15 cellular contexts compared by ENCODE assay signal in the genomic region with DNA sequence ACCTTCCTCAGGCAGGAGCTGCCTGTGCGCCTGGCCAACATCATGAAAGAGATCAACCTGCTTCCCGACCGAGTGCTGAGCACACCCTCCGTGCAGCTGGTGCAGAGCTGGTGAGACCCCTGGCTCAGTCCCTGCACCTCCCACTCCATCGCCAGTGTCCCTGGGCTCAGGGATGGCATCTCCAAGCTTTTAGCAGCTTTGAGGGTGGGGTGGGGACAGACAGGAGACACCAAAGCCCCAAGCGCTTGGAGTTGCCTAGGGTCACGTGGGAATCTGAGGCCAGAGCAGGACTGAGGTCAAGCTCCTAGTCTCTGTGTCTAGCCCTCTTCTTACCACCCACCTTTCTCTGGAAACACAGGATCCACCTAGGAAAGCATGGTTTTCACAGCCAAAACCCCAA. TPM values are rescaled to one million over a fixed set of nuclear protein-coding genes. Genes with fewer than 3 reads are reported as not detected.
A peak's percentile ranks its signal among the peaks of the same experiment; 100 is the strongest.
DNase-seq lines count a peak whose midpoint lies in the region; ATAC-seq and TF ChIP-seq lines count a peak whose summit lies in the region.
"Had no signal": no experiment of that assay in that cellular context is flagged by ENCODE, and none has a peak within 500 bp of the region (broad histone marks: within the 10 kb centered on the region; RNA-seq: fewer than 3 reads in every experiment).

No MANE protein-coding gene starts in this region.

- H3K27ac Mint-ChIP-seq in neural progenitor cell: peak overlapping the region; percentile 33
- H3K27ac Mint-ChIP-seq: activated naive CD4-positive, alpha-beta T cell treated with anti-CD3 and anti-CD28 coated beads, Interleukin-2, amount 10 ng/mL, durations not matched to agents 7 days and 5 days had no signal

- H3K4me1 Mint-ChIP-seq in neural progenitor cell: peaks cover 48% of the 10 kb centered on the region

- DNase-seq in RWPE1 (ENCODE audit: low spot score) (no peak), dorsolateral prefrontal cortex (no peak), neural progenitor cell (ENCODE audit: low spot score) (no peak), NCI-H2081 (lab: John Stamatoyannopoulos, UW) (no peak), NCI-H345 treated with DMSO at 0.1 percent for 48 hours (lab: John Stamatoyannopoulos, UW; ENCODE audit: unreplicated experiment) (no peak)
- DNase-seq: activated naive CD4-positive, alpha-beta T cell treated with anti-CD3 and anti-CD28 coated beads, Interleukin-2, amount 10 ng/mL, durations not matched to agents 7 days and 5 days; DMS 273 treated with DMSO at 0.1 percent for 48 hours; effector CD8-positive, alpha-beta T cell; H7; NCI-H1436 treated with DMSO at 0.1 percent for 48 hours; NCI-H510A; T-helper 9 cell had no signal

- H3K4me1 ChIP-seq in neural progenitor cell: peaks cover 22% of the 10 kb centered on the region

- TF ChIP-seq CTCF in RWPE1 (conservative IDR thresholded peaks at IDR 0.05; ENCODE audit: low read depth) (no peak), dorsolateral prefrontal cortex (IDR thresholded peaks at IDR 0.05 in 54 of 56, conservative IDR thresholded peaks at IDR 0.05 in 2 of 56; ENCODE audit: low read depth in 1 of 56, partially characterized antibody in 56 of 56) (no peak), neural progenitor cell (IDR thresholded peaks at IDR 0.05) (no peak)

- no peak overlapping the region for H3K4me3 Mint-ChIP-seq in neural progenitor cell

- POLR2A ChIA-PET in RWPE1 (lab: Yijun Ruan, JAX; ENCODE audit: low non-redundant PET): no interaction called here

- ATAC-seq in GM21360 (IDR thresholded peaks at IDR 0.05; ENCODE audit: unreplicated experiment): no peak
- ATAC-seq: left lobe of liver had no signal

- H3K36me3 Mint-ChIP-seq in neural progenitor cell: peaks cover 7% of the 10 kb centered on the region

- no peak overlapping the region for H3K9ac ChIP-seq in neural progenitor cell

- no peak overlapping the region for H2AFZ ChIP-seq in neural progenitor cell (replicated peaks)

- peaks cover 18% of the 10 kb centered on the region for H3K27me3 Mint-ChIP-seq in neural progenitor cell (ENCODE audit: insufficient read depth, low read depth)

- peak overlapping the region; percentile 85 for H3K27ac ChIP-seq in RWPE1
- peak overlapping the region in 49 of 59 donors; percentile 16 to 99 (median 92) for H3K27ac ChIP-seq in dorsolateral prefrontal cortex
- H3K27ac ChIP-seq in neural progenitor cell: no peak overlapping the region
- H3K27ac ChIP-seq: breast epithelium had no signal

- H3K36me3 ChIP-seq in neural progenitor cell: no peaks in the 10 kb centered on the region
- H3K36me3 ChIP-seq: breast epithelium had no signal

- peaks cover 4% of the 10 kb centered on the region for H3F3A ChIP-seq in neural progenitor cell (ENCODE audit: low read depth)

- H3K79me2 ChIP-seq in neural progenitor cell (ENCODE audit: low read depth): peaks cover 13% of the 10 kb centered on the region

- peaks cover 7% of the 10 kb centered on the region for H4K20me1 ChIP-seq in neural progenitor cell (ENCODE audit: low read depth)

- CTCF ChIA-PET in RWPE1 (lab: Yijun Ruan, JAX): no interaction called here

- H3K4me2 ChIP-seq in neural progenitor cell: no peak overlapping the region

- H3K4me3 ChIP-seq in dorsolateral prefrontal cortex: peak overlapping the region in 20 of 59 donors; percentile 3 to 100 (median 96)
- no peak overlapping the region for H3K4me3 ChIP-seq in neural progenitor cell

- no peaks in the 10 kb centered on the region for H3K9me3 Mint-ChIP-seq in neural progenitor cell
- H3K9me3 Mint-ChIP-seq: activated naive CD4-positive, alpha-beta T cell treated with anti-CD3 and anti-CD28 coated beads, Interleukin-2, amount 10 ng/mL, durations not matched to agents 7 days and 5 days had no signal

- no peaks in the 10 kb centered on the region for H3K27me3 ChIP-seq in dorsolateral prefrontal cortex
- H3K27me3 ChIP-seq in neural progenitor cell: no peaks in the 10 kb centered on the region
- H3K27me3 ChIP-seq: breast epithelium had no signal

- intact Hi-C loops in dorsolateral prefrontal cortex (cut with DNase I): loop anchor here (5.0 to 10.0 kb wide), 2 partner anchors 55 to 177 kb away; a partner anchor contains a TSS

- no peaks in the 10 kb centered on the region for H3K9me3 ChIP-seq in neural progenitor cell (ENCODE audit: low read depth)
- H3K9me3 ChIP-seq: breast epithelium had no signal

RNA-seq across cellular contexts. Expression of a gene that starts 2.3 kb away (rescaled TPM):
- 100 to 1,000 TPM in 115 of 120 experiments, 10 to 100 TPM in 5; 87.1 to 176 (median 131) TPM for total RNA-seq in dorsolateral prefrontal cortex
- 12.6 and 17.3 TPM in 2 replicates for total RNA-seq in neural progenitor cell (ENCODE audit: low replicate concordance)

RNA-seq across cellular contexts. Expression of a gene that starts 32.5 kb away (rescaled TPM):
- total RNA-seq in dorsolateral prefrontal cortex (100 to 1,000 TPM in 2 of 120 experiments, 10 to 100 TPM in 118; 17.9 to 122 (median 58.2) TPM), neural progenitor cell (ENCODE audit: low replicate concordance) (8.7 and 27.9 TPM in 2 replicates)

RNA-seq across cellular contexts. Expression of a gene that starts 41.5 kb away (rescaled TPM):
- total RNA-seq in dorsolateral prefrontal cortex (10 to 100 TPM; 12.7 to 53.3 (median 33.2) TPM), neural progenitor cell (ENCODE audit: low replicate concordance) (7.7 and 11.9 TPM in 2 replicates)

RNA-seq across cellular contexts. Expression of a gene that starts 53.0 kb away (rescaled TPM):
- 100 to 1,000 TPM in 118 of 120 experiments, 10 to 100 TPM in 2; 74.6 to 225 (median 160) TPM for total RNA-seq in dorsolateral prefrontal cortex
- total RNA-seq in neural progenitor cell (ENCODE audit: low replicate concordance): 12.0 and 31.4 TPM in 2 replicates
